In genomic region chr6:131627724-131628682, GRCh38 we compare ENCODE assay signal across 8 cellular contexts. TPM values are rescaled to one million over a fixed set of nuclear protein-coding genes. Genes with fewer than 3 reads are reported as not detected.
DNase-seq lines count a peak whose midpoint lies in the region; ATAC-seq, FAIRE-seq and TF ChIP-seq lines count a peak whose summit lies in the region.

MED23 (minus strand) TSS chr6:131628242; CDS start chr6:131628049, 193 bp downstream.

- H3K9me3 ChIP-seq in H9 (ENCODE audit: control insufficient read depth, low read depth, low read length), result no peaks in the 10 kb centered on the region

- H2BK15ac ChIP-seq in H9 (ENCODE audit: low read depth, low read length), result no peak within 1 kb of the TSS

- peak within 1 kb of the TSS; percentile 41 for H3K27ac ChIP-seq in H9 (ENCODE audit: insufficient read length, low read depth, low read length)

- no peaks in the 10 kb centered on the region for H4K20me1 ChIP-seq in H9 (ENCODE audit: control insufficient read depth, insufficient read depth, insufficient read length)

- H3K23me2 ChIP-seq in H9 (ENCODE audit: insufficient read length, low read depth, low read length, poor library complexity, severe bottlenecking), result no peaks in the 10 kb centered on the region

- H3K4me3 Mint-ChIP-seq in H9, result peak within 1 kb of the TSS; percentile 98 to 99
- peak within 1 kb of the TSS; percentile 94 for H3K4me3 Mint-ChIP-seq in nephron progenitor cell
- H3K4me3 Mint-ChIP-seq in stimulated activated naive CD8-positive, alpha-beta T cell treated with anti-CD3 and anti-CD28 coated beads, Interleukin-15, amount 100 ng/mL, for 72 hours, result peak within 1 kb of the TSS; percentile 97 to 100

- no CpG with 5 or more reads among the region's 53 CpGs for WGBS in H9 (ENCODE audit: extremely low coverage, insufficient read length, low lambda C conversion rate)

- H4K91ac ChIP-seq in H9 (ENCODE audit: insufficient read length, low read depth, low read length), result no peak within 1 kb of the TSS

- no peak within 1 kb of the TSS for H3K4ac ChIP-seq in H9 (ENCODE audit: low read depth, low read length)

- no peak within 1 kb of the TSS for H2BK20ac ChIP-seq in H9 (ENCODE audit: low read depth, low read length, poor library complexity, severe bottlenecking)

- H3K27me3 ChIP-seq in H9 (ENCODE audit: insufficient read depth, low read length), result no peaks in the 10 kb centered on the region

- FAIRE-seq in G401.6 (lab: Jason Lieb, UNC), result peak; percentile 66

- no peak within 1 kb of the TSS for H3K23ac ChIP-seq in H9 (ENCODE audit: insufficient read length, low read depth, low read length)

- H3K36me3 Mint-ChIP-seq in H9 (ENCODE audit: insufficient read depth in 1 of 3, low read depth in 3 of 3), result peaks cover 0 to 13% (median 12%) of the 10 kb centered on the region in 3 experiments; a peak in 4 of 7 replicates
- peaks cover 12% of the 10 kb centered on the region for H3K36me3 Mint-ChIP-seq in nephron progenitor cell (ENCODE audit: low read depth)

- H4K5ac ChIP-seq in H9 (ENCODE audit: insufficient read length, low read depth, low read length), result no peak within 1 kb of the TSS

- H3K79me2 ChIP-seq in H9 (ENCODE audit: insufficient read depth, low read length), result peaks cover 2% of the 10 kb centered on the region; the same call in 1 of the 2 replicates

- H3K4me1 ChIP-seq in H9 (ENCODE audit: insufficient read depth, low read length), result 0 out of 2 replicates have a peak, but pooled peaks cover 2% of the 10 kb centered on the region

- TF ChIP-seq CTCF in H9 (conservative IDR thresholded peaks at IDR 0.05), result peak; percentile 99
- TF ChIP-seq CTCF in fibroblast of the aortic adventitia (IDR thresholded peaks at IDR 0.05; ENCODE audit: insufficient read depth, low read length), result peak; percentile 96
- TF ChIP-seq CTCF in nephron progenitor cell (IDR thresholded peaks at IDR 0.05), result peak; percentile 91

- peak; percentile 94 for ATAC-seq in stimulated activated naive CD8-positive, alpha-beta T cell treated with anti-CD3 and anti-CD28 coated beads, Interleukin-15, amount 100 ng/mL, for 72 hours

- no peak within 1 kb of the TSS for H2AK5ac ChIP-seq in H9 (ENCODE audit: insufficient read length, low read length)

- H3K9ac ChIP-seq in H9 (ENCODE audit: extremely low read depth, insufficient read length, low read length), result peak within 1 kb of the TSS; percentile 82

- DNase-seq in H9 (peak; percentile 98), M059J (ENCODE audit: low read depth) (peak; percentile 94), SHP77 (lab: John Stamatoyannopoulos, UW) (peak; percentile 87 to 92), fibroblast of the aortic adventitia (ENCODE audit: low read depth) (peak; percentile 93), nephron progenitor cell (peak; percentile 97)
- peak; percentile 98 for DNase-seq in activated effector memory CD4-positive, alpha-beta T cell treated with anti-CD3 and anti-CD28 coated beads, Interleukin-2, amount 50 U/mL, for 16 hours
- DNase-seq in stimulated activated naive CD8-positive, alpha-beta T cell treated with anti-CD3 and anti-CD28 coated beads, Interleukin-15, amount 100 ng/mL, for 72 hours, result peak; percentile 96 to 97

- H3K27me3 Mint-ChIP-seq in H9 (ENCODE audit: low read depth) (no peaks in the 10 kb centered on the region), nephron progenitor cell (ENCODE audit: low read depth, poor library complexity) (peaks cover 4% of the 10 kb centered on the region)
- no peaks in the 10 kb centered on the region for H3K27me3 Mint-ChIP-seq in stimulated activated naive CD8-positive, alpha-beta T cell treated with anti-CD3 and anti-CD28 coated beads, Interleukin-15, amount 100 ng/mL, for 72 hours

- peak within 1 kb of the TSS; percentile 71 for H3K4me2 ChIP-seq in H9 (ENCODE audit: insufficient read depth, insufficient read length, low read length)

- no peak within 1 kb of the TSS for H2BK12ac ChIP-seq in H9 (ENCODE audit: insufficient read length, low read depth, low read length)

- no peak within 1 kb of the TSS for H3K14ac ChIP-seq in H9 (ENCODE audit: insufficient read depth, low read length)

- no peak within 1 kb of the TSS for H2BK120ac ChIP-seq in H9 (ENCODE audit: low read depth, low read length, poor library complexity, severe bottlenecking)

- H3K79me1 ChIP-seq in H9 (ENCODE audit: insufficient read depth, low read depth, low read length, poor library complexity, severe bottlenecking), result no peaks in the 10 kb centered on the region

- no peak within 1 kb of the TSS for H3T11ph ChIP-seq in H9 (ENCODE audit: low read length)

- H3K56ac ChIP-seq in H9 (ENCODE audit: insufficient read length, low read depth, low read length), result no peak within 1 kb of the TSS

- H3K27ac Mint-ChIP-seq in H9 (peak within 1 kb of the TSS; percentile 99), nephron progenitor cell (peak within 1 kb of the TSS; percentile 98)
- peak within 1 kb of the TSS; percentile 98 for H3K27ac Mint-ChIP-seq in stimulated activated naive CD8-positive, alpha-beta T cell treated with anti-CD3 and anti-CD28 coated beads, Interleukin-15, amount 100 ng/mL, for 72 hours

- H4K8ac ChIP-seq in H9 (replicated peaks; ENCODE audit: insufficient read length, low read depth, low read length), result no peak within 1 kb of the TSS

- H3K18ac ChIP-seq in H9 (ENCODE audit: insufficient read length, low read depth, low read length), result no peak within 1 kb of the TSS

- H3K9me3 Mint-ChIP-seq in H9 (no peaks in the 10 kb centered on the region), nephron progenitor cell (no peaks in the 10 kb centered on the region)
- H3K9me3 Mint-ChIP-seq in stimulated activated naive CD8-positive, alpha-beta T cell treated with anti-CD3 and anti-CD28 coated beads, Interleukin-15, amount 100 ng/mL, for 72 hours, result no peaks in the 10 kb centered on the region

- H3K4me3 ChIP-seq in fibroblast of the aortic adventitia (ENCODE audit: low read depth, low read length), result peak within 1 kb of the TSS; percentile 78

- H2AFZ ChIP-seq in H9 (ENCODE audit: low read length), result no peak within 1 kb of the TSS

- H2BK5ac ChIP-seq in H9 (ENCODE audit: insufficient read length, low read length), result no peak within 1 kb of the TSS

- H3K4me1 Mint-ChIP-seq in H9 (peaks cover 10 to 12% of the 10 kb centered on the region in 2 experiments), nephron progenitor cell (peaks cover 32% of the 10 kb centered on the region)
- peaks cover 17% of the 10 kb centered on the region for H3K4me1 Mint-ChIP-seq in stimulated activated naive CD8-positive, alpha-beta T cell treated with anti-CD3 and anti-CD28 coated beads, Interleukin-15, amount 100 ng/mL, for 72 hours

RNA-seq across cellular contexts. Expression of gene MED23, which starts in this region (rescaled TPM):
- total RNA-seq in H9 (2021), result 13.6 and 16.2 TPM in 2 replicates
- total RNA-seq in M059J (2014; rRNA removed; shearing (Covaris generic)), result 21.6 and 35.0 TPM in 2 replicates
- total RNA-seq in fibroblast of the aortic adventitia (ENCODE audit: low replicate concordance), result 13.2 and 34.7 TPM in 2 replicates

Comparison
In these comparisons a context has a peak if more than half of its experiments do, and no peak if none do; other contexts are left out.
1. Peak in every context shown above with its lines: DNase-seq, ATAC-seq, H3K4me3 ChIP-seq and H3K27ac ChIP-seq.